29 cellular contexts compared by ENCODE assay signal in the genomic region with DNA sequence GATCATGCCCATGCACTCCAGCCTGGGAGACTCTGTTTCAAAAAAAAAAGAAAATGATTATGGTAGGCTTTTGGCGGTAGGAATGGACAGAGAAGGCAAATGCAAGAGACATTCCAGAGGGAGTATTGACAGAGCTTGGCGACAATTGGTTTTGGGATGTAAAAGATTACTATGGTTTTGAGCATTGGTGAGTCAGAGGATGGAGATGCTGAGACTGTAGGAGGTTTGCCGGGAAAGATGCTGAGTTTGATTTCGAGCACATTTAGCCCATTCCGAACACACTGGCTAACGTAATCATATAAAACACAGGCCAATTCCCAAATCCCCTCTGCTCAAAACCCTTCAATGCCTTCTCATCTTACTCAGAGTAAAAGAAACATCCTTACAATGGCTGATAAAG.
DNase-seq lines count a peak whose midpoint lies in the region; ATAC-seq, FAIRE-seq and TF ChIP-seq lines count a peak whose summit lies in the region.
"Had no signal": no experiment of that assay in that cellular context is flagged by ENCODE, and none has a peak within 500 bp of the region (broad histone marks: within the 10 kb centered on the region; RNA-seq: fewer than 3 reads in every experiment).

No MANE protein-coding gene starts in this region.

- no peak overlapping the region for H3K9ac ChIP-seq in HCT116 (ENCODE audit: low read length)
- H3K9ac ChIP-seq: BLaER1 had no signal

- peak overlapping the region; percentile 75 for H3K4me2 ChIP-seq in A549
- peak overlapping the region; percentile 77; the same call in 1 of the 2 replicates for H3K4me2 ChIP-seq in HCT116 (ENCODE audit: low read length)
- H3K4me2 ChIP-seq: BLaER1 had no signal

- H4K20me1 ChIP-seq in HCT116 (ENCODE audit: insufficient read depth) = no peaks in the 10 kb centered on the region
- H4K20me1 ChIP-seq: BLaER1 had no signal

- no peaks in the 10 kb centered on the region for H3K79me2 ChIP-seq in HCT116 (ENCODE audit: insufficient read depth, low read length)

- CTCF ChIA-PET in A549 (lab: Yijun Ruan, JAX) (interaction anchor here (0.8 to 1.5 kb wide), 3 partner anchors 12 to 61 kb away, joined by 3 to 4 read pairs (median 3); no protein-coding TSS in a partner anchor), HCT116 (lab: Charles Lee) (no interaction called here), RWPE1 (lab: Yijun Ruan, JAX) (interaction anchor here (0.7 kb wide), 1 partner anchor 17 kb away, joined by 3 read pairs; no protein-coding TSS in a partner anchor)

- no peak overlapping the region for H3K4me3 ChIP-seq in A549
- no peak overlapping the region for H3K4me3 ChIP-seq in HCT116 (replicated peaks in 1 of 2; ENCODE audit: low read depth in 1 of 2, low read length in 2 of 2)
- no peak overlapping the region for H3K4me3 ChIP-seq in fibroblast of mammary gland (ENCODE audit: control insufficient read depth, low read depth, low read length)
- H3K4me3 ChIP-seq in stomach = no peak overlapping the region
- H3K4me3 ChIP-seq: BLaER1, esophagus squamous epithelium, uterus had no signal

- no peaks in the 10 kb centered on the region for H3K27me3 ChIP-seq in HCT116 (ENCODE audit: insufficient read depth, low read length)
- no peaks in the 10 kb centered on the region for H3K27me3 ChIP-seq in stomach
- H3K27me3 ChIP-seq: BLaER1, esophagus squamous epithelium, uterus had no signal

- WGBS in A549 (ENCODE audit: missing lambda C conversion rate) = 84% methylated on average over 6 of the region's 6 CpGs
- 84 to 97% (median 94%) methylated on average over 6 of the region's 6 CpGs for WGBS in stomach, 5 donors

- TF ChIP-seq RAD21 in A549 (conservative IDR thresholded peaks at IDR 0.05 in 1 of 2, IDR thresholded peaks at IDR 0.05 in 1 of 2) (no peak), HCT116 (IDR thresholded peaks at IDR 0.05; ENCODE audit: low read depth) (no peak)

- TF ChIP-seq CTCF in A549 (IDR thresholded peaks at IDR 0.05) (no peak), HCT116 (IDR thresholded peaks at IDR 0.05 in 2 of 3, conservative IDR thresholded peaks at IDR 0.05 in 1 of 3; ENCODE audit: borderline replicate concordance in 1 of 3, insufficient read depth in 1 of 3, low read depth in 2 of 3, low read length in 2 of 3) (no peak), RWPE1 (conservative IDR thresholded peaks at IDR 0.05; ENCODE audit: low read depth) (no peak), fibroblast of mammary gland (conservative IDR thresholded peaks at IDR 0.05; ENCODE audit: control insufficient read depth, insufficient read depth, low read depth, low read length) (no peak), stomach (IDR thresholded peaks at IDR 0.05) (no peak)

- H2AFZ ChIP-seq in HCT116 (ENCODE audit: low read depth, low read length, poor library complexity, severe bottlenecking) = no peak overlapping the region

- DNase-seq in A549 (ENCODE audit: low read depth in 1 of 2, low spot score in 1 of 2) (no peak), HCT116 (ENCODE audit: low read depth, low spot score) (no peak), RWPE1 (ENCODE audit: low spot score) (no peak), fibroblast of mammary gland (ENCODE audit: low read depth) (peak; percentile 87), DMS 273 (lab: John Stamatoyannopoulos, UW; ENCODE audit: unreplicated experiment) (no peak), stomach (no peak)
- DNase-seq in activated CD4-positive, alpha-beta T cell treated with anti-CD3 and anti-CD28 coated beads, Interleukin-2, amount 50 U/mL, for 48 hours = no peak
- DNase-seq: activated CD4-positive, alpha-beta T cell treated with anti-CD3 and anti-CD28 coated beads for 1 hour; activated CD8-positive, alpha-beta T cell treated with anti-CD3 and anti-CD28 coated beads for 36 hours; anterior cingulate cortex; central memory CD4-positive, alpha-beta T cell; COR-L47; dermis blood vessel endothelial cell; DND-41; esophagus squamous epithelium; left ventricle myocardium superior; NCI-H1092 treated with DMSO at 0.1 percent for 48 hours; NCI-H187 treated with DMSO at 0.1 percent for 48 hours; NCI-H526 treated with DMSO at 0.1 percent for 48 hours; stimulated activated CD4-positive, alpha-beta T cell treated with anti-CD3 and anti-CD28 coated beads, Interleukin-4, amount 100 ng/mL, for 4 hours; uterus had no signal

- intact Hi-C loops in HCT116 (cut with micrococcal nuclease) = no loop called here
- intact Hi-C loops in stomach (cut with DNase I; ENCODE audit: low total_unique reads) = no loop called here

- TF ChIP-seq EP300 in A549 (IDR thresholded peaks at IDR 0.05) (no peak), stomach (IDR thresholded peaks at IDR 0.05) (no peak)

- ATAC-seq in A549 (no peak), HCT116 (no peak), HG02852 (IDR thresholded peaks at IDR 0.05; ENCODE audit: unreplicated experiment) (no peak)
- ATAC-seq: activated CD8-positive, alpha-beta T cell treated with anti-CD3 and anti-CD28 coated beads for 36 hours; activated T-helper 17 cell treated with anti-CD3 and anti-CD28 coated beads, Interleukin-2, amount 50 U/mL, for 72 hours; left ventricle myocardium superior; sciatic nerve; stimulated activated memory B cell treated with anti-CD40 and anti-IgM and Interleukin-4, amounts not matched to agents 10 μg/mL and 1 μg/mL and 100 μg/mL, for 72 hours had no signal

- RAD21 ChIA-PET in HCT116 (lab: Charles Lee; ENCODE audit: low non-redundant PET in 1 of 2, low total read pairs in 2 of 2, uncharacterized antibody in 2 of 2, unreplicated experiment in 2 of 2) = no interaction called here

- no TSS peak for BruUV-seq in HCT116 (replicated peaks; lab: Mats Ljungman, UMichigan)

- TF ChIP-seq POLR2A in A549 (IDR thresholded peaks at IDR 0.05; ENCODE audit: low read length) (no peak), HCT116 (IDR thresholded peaks at IDR 0.05; ENCODE audit: borderline replicate concordance, extremely low read depth, insufficient read depth, insufficient read length) (no peak), stomach (IDR thresholded peaks at IDR 0.05) (no peak)

- FAIRE-seq in A549 (lab: Jason Lieb, UNC) = no peak
- FAIRE-seq: GM12891, islet of Langerhans, TTC549 had no signal

- no peaks in the 10 kb centered on the region for H3K9me2 ChIP-seq in HCT116 (ENCODE audit: insufficient read depth)

- H3K27ac ChIP-seq in A549 = peak overlapping the region; percentile 93 to 94
- H3K27ac ChIP-seq in HCT116 (ENCODE audit: low read depth, low read length) = no peak overlapping the region
- peak overlapping the region; percentile 83 for H3K27ac ChIP-seq in RWPE1
- H3K27ac ChIP-seq in stomach = no peak overlapping the region
- H3K27ac ChIP-seq: BLaER1, esophagus squamous epithelium, uterus had no signal

- POLR2A ChIA-PET in A549 (lab: Yijun Ruan, JAX) (interaction anchor here (3.4 kb wide), 1 partner anchor 22 kb away, joined by 21 read pairs; no protein-coding TSS in a partner anchor), HCT116 (lab: Charles Lee) (no interaction called here), RWPE1 (lab: Yijun Ruan, JAX; ENCODE audit: low non-redundant PET) (no interaction called here)

- peaks cover 73% of the 10 kb centered on the region for H3K4me1 ChIP-seq in A549
- peaks cover 10 to 39% of the 10 kb centered on the region in 2 experiments for H3K4me1 ChIP-seq in HCT116 (ENCODE audit: control insufficient read depth in 1 of 2, insufficient read depth in 2 of 2, low read length in 2 of 2)
- no peaks in the 10 kb centered on the region for H3K4me1 ChIP-seq in stomach
- H3K4me1 ChIP-seq: BLaER1, esophagus squamous epithelium, uterus had no signal

- no peaks in the 10 kb centered on the region for H3K36me3 ChIP-seq in HCT116 (ENCODE audit: control insufficient read depth in 1 of 2, insufficient read depth in 2 of 2, low read length in 2 of 2)
- no peaks in the 10 kb centered on the region for H3K36me3 ChIP-seq in stomach
- H3K36me3 ChIP-seq: BLaER1, esophagus squamous epithelium, uterus had no signal

- no peaks in the 10 kb centered on the region for H3K9me3 ChIP-seq in A549
- H3K9me3 ChIP-seq in HCT116 (ENCODE audit: control insufficient read depth in 1 of 2, insufficient read depth in 1 of 2, low read depth in 1 of 2, low read length in 2 of 2) = no peaks in the 10 kb centered on the region
- H3K9me3 ChIP-seq in stomach = no peaks in the 10 kb centered on the region
- H3K9me3 ChIP-seq: BLaER1, esophagus squamous epithelium, uterus had no signal

TF ChIP-seq in A549, 52 proteins besides CTCF, POLR2A, EP300 and RAD21 (continues in another document):
- TF ChIP-seq ATOH8 (CRISPR knock-in tag; IDR thresholded peaks at IDR 0.05; ENCODE audit: low read depth) (no peak), HOXA7 (CRISPR knock-in tag; IDR thresholded peaks at IDR 0.05) (no peak), ZC3H11A (IDR thresholded peaks at IDR 0.05) (no peak)

TF ChIP-seq in HCT116, 20 proteins besides CTCF, POLR2A, EP300 and RAD21 (continues in another document):
- TF ChIP-seq YY1 (IDR thresholded peaks at IDR 0.05; ENCODE audit: extremely low read depth, insufficient replicate concordance, low read depth, low read length) (no peak), ZFX (IDR thresholded peaks at IDR 0.05) (no peak), TCF7L2 (IDR thresholded peaks at IDR 0.05; ENCODE audit: borderline replicate concordance, extremely low read depth, insufficient read depth, insufficient read length) (no peak), CEBPB (IDR thresholded peaks at IDR 0.05; ENCODE audit: low read depth) (no peak), CBX3 (IDR thresholded peaks at IDR 0.05; ENCODE audit: low read depth) (no peak), SIN3A (IDR thresholded peaks at IDR 0.05; ENCODE audit: low read depth) (no peak), EZH2 (IDR thresholded peaks at IDR 0.05) (no peak)
- TF ChIP-seq, protein P1, sequence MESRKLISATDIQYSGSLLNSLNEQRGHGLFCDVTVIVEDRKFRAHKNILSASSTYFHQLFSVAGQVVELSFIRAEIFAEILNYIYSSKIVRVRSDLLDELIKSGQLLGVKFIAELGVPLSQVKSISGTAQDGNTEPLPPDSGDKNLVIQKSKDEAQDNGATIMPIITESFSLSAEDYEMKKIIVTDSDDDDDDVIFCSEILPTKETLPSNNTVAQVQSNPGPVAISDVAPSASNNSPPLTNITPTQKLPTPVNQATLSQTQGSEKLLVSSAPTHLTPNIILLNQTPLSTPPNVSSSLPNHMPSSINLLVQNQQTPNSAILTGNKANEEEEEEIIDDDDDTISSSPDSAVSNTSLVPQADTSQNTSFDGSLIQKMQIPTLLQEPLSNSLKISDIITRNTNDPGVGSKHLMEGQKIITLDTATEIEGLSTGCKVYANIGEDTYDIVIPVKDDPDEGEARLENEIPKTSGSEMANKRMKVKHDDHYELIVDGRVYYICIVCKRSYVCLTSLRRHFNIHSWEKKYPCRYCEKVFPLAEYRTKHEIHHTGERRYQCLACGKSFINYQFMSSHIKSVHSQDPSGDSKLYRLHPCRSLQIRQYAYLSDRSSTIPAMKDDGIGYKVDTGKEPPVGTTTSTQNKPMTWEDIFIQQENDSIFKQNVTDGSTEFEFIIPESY (IDR thresholded peaks at IDR 0.05; ENCODE audit: extremely low read depth, insufficient replicate concordance, low read length) = no peak

Comparison
In these comparisons a context has a peak if more than half of its experiments do, and no peak if none do; other contexts are left out.
1. H3K27ac ChIP-seq: peak in A549 (2 of 2) and RWPE1 (single experiment); none in HCT116 (single experiment) and stomach (0 of 5).